9 cellular contexts compared by ENCODE assay signal in the genomic region with DNA sequence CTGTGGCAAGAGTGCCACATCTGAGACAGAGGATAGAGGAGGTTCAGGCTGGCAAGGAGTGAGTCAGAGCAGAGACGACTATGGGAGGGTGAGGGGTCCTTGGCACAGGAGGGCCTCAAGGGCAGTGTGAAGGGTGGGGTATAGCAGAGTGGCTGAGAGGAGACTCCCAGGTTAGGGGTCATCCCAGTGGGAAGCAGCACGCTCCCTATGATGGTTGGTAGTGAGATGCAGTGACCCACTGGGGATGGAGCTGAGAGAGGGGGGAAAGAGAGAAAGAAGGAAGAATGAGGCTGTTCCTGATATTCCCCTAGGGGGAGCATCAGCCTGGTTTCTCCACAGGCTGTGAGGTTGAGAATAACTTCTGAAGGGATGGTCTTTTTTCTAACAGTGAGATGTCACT.
A peak's percentile ranks its signal among the peaks of the same experiment; 100 is the strongest.
DNase-seq lines count a peak whose midpoint lies in the region; ATAC-seq and TF ChIP-seq lines count a peak whose summit lies in the region.
"Had no signal": no experiment of that assay in that cellular context is flagged by ENCODE, and none has a peak within 500 bp of the region (broad histone marks: within the 10 kb centered on the region; RNA-seq: fewer than 3 reads in every experiment).

No MANE protein-coding gene starts in this region.

- peaks cover 16% of the 10 kb centered on the region for H3K9me3 Mint-ChIP-seq in glutamatergic neuron (ENCODE audit: unreplicated experiment)
- H3K9me3 Mint-ChIP-seq: natural killer cell treated with Interleukin-12 subunit alpha and Interleukin-12 subunit beta and Interleukin-15 and Interleukin-18, amount 100 ng/mL, for 72 hours had no signal

- H3K4me2 ChIP-seq in mammary epithelial cell (ENCODE audit: insufficient read depth, low read depth, low read length) (no peak overlapping the region), OCI-LY7 (ENCODE audit: low read length) (no peak overlapping the region)

- H3K27me3 ChIP-seq in mammary epithelial cell (ENCODE audit: insufficient read depth, low read length) (no peaks in the 10 kb centered on the region), breast epithelium (no peaks in the 10 kb centered on the region)

- no peak overlapping the region for H3K27ac ChIP-seq in mammary epithelial cell (ENCODE audit: insufficient read depth, low read depth, low read length)
- no peak overlapping the region for H3K27ac ChIP-seq in breast epithelium
- no peak overlapping the region for H3K27ac ChIP-seq in OCI-LY7 (ENCODE audit: low read depth, low read length, poor library complexity, severe bottlenecking)
- peak overlapping the region; percentile 2 for H3K27ac ChIP-seq in temporal lobe (ENCODE audit: low read depth, low read length)

- ATAC-seq in GM18909 (IDR thresholded peaks at IDR 0.05; ENCODE audit: poor library complexity, unreplicated experiment) (no peak), GM19328 (IDR thresholded peaks at IDR 0.05; ENCODE audit: unreplicated experiment) (no peak)

- TF ChIP-seq POLR2A in breast epithelium (IDR thresholded peaks at IDR 0.05), result no peak

- H3K36me3 Mint-ChIP-seq in glutamatergic neuron (ENCODE audit: unreplicated experiment), result no peaks in the 10 kb centered on the region

- H3K9me3 ChIP-seq in mammary epithelial cell (replicated peaks; ENCODE audit: insufficient read depth, low read length), result no peaks in the 10 kb centered on the region
- H3K9me3 ChIP-seq in breast epithelium, result no peaks in the 10 kb centered on the region
- H3K9me3 ChIP-seq in OCI-LY7 (ENCODE audit: low read length), result no peaks in the 10 kb centered on the region

- H3K4me3 ChIP-seq in mammary epithelial cell (replicated peaks in 1 of 3; ENCODE audit: insufficient read depth in 1 of 3, low read depth in 2 of 3, low read length in 3 of 3) (no peak overlapping the region), breast epithelium (no peak overlapping the region), OCI-LY7 (ENCODE audit: low read depth, low read length, poor library complexity, severe bottlenecking) (no peak overlapping the region)

- peak overlapping the region; percentile 76 for H3K4me3 Mint-ChIP-seq in glutamatergic neuron (ENCODE audit: unreplicated experiment)
- H3K4me3 Mint-ChIP-seq: natural killer cell treated with Interleukin-12 subunit alpha and Interleukin-12 subunit beta and Interleukin-15 and Interleukin-18, amount 100 ng/mL, for 72 hours had no signal

- WGBS in mammary epithelial cell (ENCODE audit: low coverage, missing lambda C conversion rate), result 100% methylated on average over 1 of the region's 2 CpGs

- H3K79me2 ChIP-seq in mammary epithelial cell (ENCODE audit: insufficient read depth, low read length) (no peaks in the 10 kb centered on the region), OCI-LY7 (ENCODE audit: insufficient read depth, low read depth, low read length) (no peaks in the 10 kb centered on the region)

- no TSS peak for BruUV-seq in mammary epithelial cell (replicated peaks; lab: Mats Ljungman, UMichigan)
- BruUV-seq in OCI-LY7 (replicated peaks; lab: Mats Ljungman, UMichigan), result no TSS peak

- no peaks in the 10 kb centered on the region for H3K36me3 ChIP-seq in mammary epithelial cell (ENCODE audit: insufficient read depth, low read length)
- H3K36me3 ChIP-seq in breast epithelium, result no peaks in the 10 kb centered on the region
- H3K36me3 ChIP-seq in OCI-LY7 (ENCODE audit: insufficient read depth, low read length), result no peaks in the 10 kb centered on the region

- in situ Hi-C loops in mammary epithelial cell (cut with MboI; ENCODE audit: low sequenced_read_pairs in 2 of 2), result no loop called here

- CTCF ChIA-PET in mammary epithelial cell (lab: Charles Lee; ENCODE audit: low non-redundant PET) (no interaction called here), OCI-LY7 (lab: Charles Lee; ENCODE audit: unreplicated experiment) (no interaction called here)

- H4K20me1 ChIP-seq in mammary epithelial cell (ENCODE audit: insufficient read depth, low read length) (no peaks in the 10 kb centered on the region), OCI-LY7 (ENCODE audit: insufficient read depth, low read length) (no peaks in the 10 kb centered on the region)

- POLR2A ChIA-PET in OCI-LY7 (lab: Charles Lee), result interaction anchor here (1.0 kb wide), 1 partner anchor 17 kb away, joined by 5 read pairs; no protein-coding TSS in a partner anchor

- dilution Hi-C loops in mammary epithelial cell (cut with HindIII; ENCODE audit: low sequenced_read_pairs), result loop anchor here (10.0 kb wide), 1 partner anchor 50 kb away; no protein-coding TSS in a partner anchor

- peaks cover 92% of the 10 kb centered on the region for H3K4me1 Mint-ChIP-seq in glutamatergic neuron (ENCODE audit: low read depth, unreplicated experiment)

- H3K4me1 ChIP-seq in mammary epithelial cell (ENCODE audit: insufficient read depth, low read length), result no peaks in the 10 kb centered on the region
- no peaks in the 10 kb centered on the region for H3K4me1 ChIP-seq in breast epithelium
- H3K4me1 ChIP-seq in OCI-LY7 (ENCODE audit: insufficient read depth, low read length, poor library complexity, severe bottlenecking), result peaks cover 32% of the 10 kb centered on the region

- peaks cover 11% of the 10 kb centered on the region for H3K27me3 Mint-ChIP-seq in glutamatergic neuron (ENCODE audit: unreplicated experiment)
- H3K27me3 Mint-ChIP-seq: natural killer cell treated with Interleukin-12 subunit alpha and Interleukin-12 subunit beta and Interleukin-15 and Interleukin-18, amount 100 ng/mL, for 72 hours had no signal

- TF ChIP-seq CTCF in mammary epithelial cell (conservative IDR thresholded peaks at IDR 0.05 in 1 of 2, IDR thresholded peaks at IDR 0.05 in 1 of 2; ENCODE audit: extremely low read depth in 1 of 2, insufficient read depth in 1 of 2, low read depth in 1 of 2, low read length in 2 of 2) (peak; percentile 26 to 51), breast epithelium (IDR thresholded peaks at IDR 0.05) (no peak), OCI-LY7 (conservative IDR thresholded peaks at IDR 0.05; ENCODE audit: low read length) (peak; percentile 45), glutamatergic neuron (IDR thresholded peaks at IDR 0.05; ENCODE audit: partially characterized antibody, unreplicated experiment) (peak; percentile 33)

- DNase-seq in mammary epithelial cell (no peak), breast epithelium (ENCODE audit: low spot score in 2 of 2) (no peak), OCI-LY7 (ENCODE audit: low spot score) (peak; percentile 13), glutamatergic neuron (no peak)
- no peak for DNase-seq in stimulated activated CD4-positive, alpha-beta T cell treated with anti-CD3 and anti-CD28 coated beads, Interleukin-4, amount 100 ng/mL, for 4 hours

- H3K9ac ChIP-seq in mammary epithelial cell (ENCODE audit: insufficient read depth, low read length), result no peak overlapping the region

- H2AFZ ChIP-seq in mammary epithelial cell (ENCODE audit: low read depth, low read length) (no peak overlapping the region), OCI-LY7 (ENCODE audit: low read length) (peak overlapping the region; percentile 77; the same call in 1 of the 2 replicates)

- intact Hi-C loops in mammary epithelial cell (cut with micrococcal nuclease), result loop anchor here (1.0 to 10.0 kb wide), 3 partner anchors 82 to 103 kb away; a partner anchor contains a TSS
- intact Hi-C loops in breast epithelium (cut with DNase I; ENCODE audit: low total_unique reads), result no loop called here
- intact Hi-C loops in OCI-LY7 (cut with micrococcal nuclease; ENCODE audit: unreplicated experiment), result no loop called here

- peak overlapping the region; percentile 91 for H3K27ac Mint-ChIP-seq in glutamatergic neuron (ENCODE audit: unreplicated experiment)
- H3K27ac Mint-ChIP-seq: natural killer cell treated with Interleukin-12 subunit alpha and Interleukin-12 subunit beta and Interleukin-15 and Interleukin-18, amount 100 ng/mL, for 72 hours had no signal

- no peaks in the 10 kb centered on the region for H3K9me2 ChIP-seq in OCI-LY7 (ENCODE audit: insufficient read depth, low read length)

Comparison
In these comparisons a context has a peak if more than half of its experiments do, and no peak if none do; other contexts are left out.
1. CTCF ChIP-seq: peak in mammary epithelial cell (2 of 2), OCI-LY7 (single experiment) and glutamatergic neuron (single experiment); none in breast epithelium (0 of 3).